Comparison of ENCODE assay signal across 8 cellular contexts in genomic region chr12:27969011-27969900, GRCh38. TPM values are rescaled to one million over a fixed set of nuclear protein-coding genes. Genes with fewer than 3 reads are reported as not detected.
DNase-seq lines count a peak whose midpoint lies in the region; ATAC-seq and TF ChIP-seq lines count a peak whose summit lies in the region.

No MANE protein-coding gene starts in this region.

- H3K27me3 Mint-ChIP-seq in activated T-cell treated with anti-CD3 and anti-CD28 coated beads, Interleukin-2, amount 50 U/mL, for 4 hours (ENCODE audit: low read depth) = peaks cover 76% of the 10 kb centered on the region

- H3K9me3 Mint-ChIP-seq in activated T-cell treated with anti-CD3 and anti-CD28 coated beads, Interleukin-2, amount 50 U/mL, for 4 hours = no peaks in the 10 kb centered on the region

- WGBS in lower leg skin, 2 donors = 1 to 2% methylated on average over 31 to 39 of the region's 40 CpGs

- H3K36me3 Mint-ChIP-seq in activated T-cell treated with anti-CD3 and anti-CD28 coated beads, Interleukin-2, amount 50 U/mL, for 4 hours (ENCODE audit: insufficient read depth) = no peaks in the 10 kb centered on the region

- no peak for TF ChIP-seq POLR2A in lower leg skin (IDR thresholded peaks at IDR 0.05)

- H3K4me3 ChIP-seq in SK-N-MC (peak overlapping the region; percentile 95), epithelial cell of esophagus (ENCODE audit: low read length) (peak overlapping the region; percentile 81), lower leg skin (ENCODE audit: low read depth, poor library complexity, severe bottlenecking) (no peak overlapping the region)

- no peak for DNase-seq in activated T-cell treated with anti-CD3 and anti-CD28 coated beads, Interleukin-2, amount 50 U/mL, for 4 hours
- no peak for DNase-seq in activated T-cell treated with anti-CD3 and anti-CD28 coated beads for 4 hours
- DNase-seq in SK-N-MC (ENCODE audit: low read depth, low spot score) = no peak
- peak; percentile 47 for DNase-seq in epithelial cell of esophagus (ENCODE audit: low read depth)
- peak; percentile 34 for DNase-seq in myocyte (ENCODE audit: low read depth)
- no peak for DNase-seq in lower leg skin (ENCODE audit: low spot score in 2 of 2)

- intact Hi-C loops in lower leg skin (cut with DNase I; ENCODE audit: low total_unique reads) = no loop called here

- H3K9ac ChIP-seq in SK-N-MC (ENCODE audit: insufficient read length) = no peak overlapping the region

- no peaks in the 10 kb centered on the region for H3K36me3 ChIP-seq in SK-N-MC (ENCODE audit: insufficient read depth, low read length)

- H3K27ac ChIP-seq in SK-N-MC = no peak overlapping the region

- no peak for ATAC-seq in activated T-cell treated with anti-CD3 and anti-CD28 coated beads, Interleukin-2, amount 50 U/mL, for 4 hours
- no peak for ATAC-seq in HG03432 (IDR thresholded peaks at IDR 0.05; ENCODE audit: unreplicated experiment)
- ATAC-seq in GM19397 (IDR thresholded peaks at IDR 0.05; ENCODE audit: unreplicated experiment) = no peak

- peak overlapping the region; percentile 80 for H3K4me3 Mint-ChIP-seq in activated T-cell treated with anti-CD3 and anti-CD28 coated beads, Interleukin-2, amount 50 U/mL, for 4 hours

- no peaks in the 10 kb centered on the region for H3K9me3 ChIP-seq in SK-N-MC (ENCODE audit: low read depth, low read length)

- peaks cover 20% of the 10 kb centered on the region for H3K4me1 Mint-ChIP-seq in activated T-cell treated with anti-CD3 and anti-CD28 coated beads, Interleukin-2, amount 50 U/mL, for 4 hours (ENCODE audit: low read depth)

- TF ChIP-seq CTCF in epithelial cell of esophagus (IDR thresholded peaks at IDR 0.05; ENCODE audit: insufficient read depth, low read depth, low read length, missing control alignments) (peak; percentile 10), lower leg skin (IDR thresholded peaks at IDR 0.05) (no peak)

RNA-seq across cellular contexts. Expression of gene PTHLH, which starts 3.3 kb away (rescaled TPM):
- under 1 TPM; 0.11 to 0.33 (median 0.18) TPM for total RNA-seq in activated T-cell treated with anti-CD3 and anti-CD28 coated beads, Interleukin-2, amount 50 U/mL, for 4 hours
- 1.3 and 3.3 TPM in 2 replicates for total RNA-seq in myocyte
- 3.9 TPM for polyA plus RNA-seq in myocyte (2012)
- total RNA-seq in lower leg skin = 1 to 10 TPM; 1.4 to 3.0 (median 2.1) TPM

Comparison
In these comparisons a context has a peak if more than half of its experiments do, and no peak if none do; other contexts are left out.
1. DNase-seq: peak in epithelial cell of esophagus (single experiment) and myocyte (single experiment); none in activated T-cell treated with anti-CD3 and anti-CD28 coated beads, Interleukin-2, amount 50 U/mL, for 4 hours (single experiment), activated T-cell treated with anti-CD3 and anti-CD28 coated beads for 4 hours (single experiment), SK-N-MC (single experiment) and lower leg skin (0 of 2).